ENCODE assay signal across 13 cellular contexts in the genomic region with DNA sequence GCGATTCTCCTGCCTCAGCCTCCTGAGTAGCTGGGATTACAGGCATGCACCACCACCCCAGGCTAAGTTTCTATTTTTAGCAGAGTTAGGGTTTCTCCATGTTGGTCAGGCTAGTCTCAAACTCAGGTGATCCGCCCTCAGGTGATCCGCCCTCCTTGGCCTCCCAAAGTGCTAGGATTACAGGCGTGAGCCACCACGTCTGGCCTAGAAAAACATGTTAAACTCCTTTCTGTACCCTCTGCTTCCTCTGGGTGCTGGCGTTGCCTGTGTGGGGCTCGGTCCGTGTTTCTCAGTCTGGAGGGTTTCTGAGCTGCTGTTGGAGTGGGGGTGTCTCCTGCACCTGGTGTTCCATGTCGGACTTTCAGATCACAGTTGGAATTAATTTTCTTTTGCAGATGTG.
"Had no signal": no experiment of that assay in that cellular context is flagged by ENCODE, and none has a peak within 500 bp of the region (broad histone marks: within the 10 kb centered on the region; RNA-seq: fewer than 3 reads in every experiment).

No MANE protein-coding gene starts in this region.

- H3K4me1 Mint-ChIP-seq: activated CD4-positive, alpha-beta T cell treated with anti-CD3 and anti-CD28 coated beads, Interleukin-2, amount 10 ng/mL, durations not matched to agents 7 days and 5 days; activated T-helper 17 cell treated with anti-CD3 and anti-CD28 coated beads, Interleukin-2, amount 50 U/mL, for 72 hours; immature natural killer cell had no signal

- H3K9me3 Mint-ChIP-seq: activated CD4-positive, alpha-beta T cell treated with anti-CD3 and anti-CD28 coated beads, Interleukin-2, amount 10 ng/mL, durations not matched to agents 7 days and 5 days; activated T-helper 17 cell treated with anti-CD3 and anti-CD28 coated beads, Interleukin-2, amount 50 U/mL, for 72 hours; immature natural killer cell had no signal

- ATAC-seq: activated T-helper 17 cell treated with anti-CD3 and anti-CD28 coated beads, Interleukin-2, amount 50 U/mL, for 72 hours; esophagus mucosa; SK-N-SH treated with all-trans-retinoic acid at 6 μM for 48 hours had no signal

- H3K27ac Mint-ChIP-seq: activated CD4-positive, alpha-beta T cell treated with anti-CD3 and anti-CD28 coated beads, Interleukin-2, amount 10 ng/mL, durations not matched to agents 7 days and 5 days; activated T-helper 17 cell treated with anti-CD3 and anti-CD28 coated beads, Interleukin-2, amount 50 U/mL, for 72 hours; immature natural killer cell had no signal

- H3K36me3 Mint-ChIP-seq: immature natural killer cell had no signal

- H3K4me3 ChIP-seq: adrenal gland, upper lobe of left lung had no signal

- H3K36me3 ChIP-seq: adrenal gland, upper lobe of left lung had no signal

- DNase-seq: activated CD4-positive, alpha-beta T cell treated with anti-CD3 and anti-CD28 coated beads, Interleukin-2, amount 10 ng/mL, durations not matched to agents 7 days and 5 days; activated CD4-positive, CD25-positive, alpha-beta regulatory T cell; activated naive CD4-positive, alpha-beta T cell treated with anti-CD3 and anti-CD28 coated beads, Interleukin-2, amount 50 U/mL, for 16 hours; immature natural killer cell; mesendoderm; SHP77; stimulated activated CD4-positive, alpha-beta T cell treated with anti-CD3 and anti-CD28 coated beads, Interleukin-1b, Interleukin-23, amount 100 ng/mL, for 48 hours; stimulated activated naive CD4-positive, alpha-beta T cell; upper lobe of left lung had no signal

- H3K4me1 ChIP-seq: upper lobe of left lung had no signal

- H3K27me3 Mint-ChIP-seq: activated CD4-positive, alpha-beta T cell treated with anti-CD3 and anti-CD28 coated beads, Interleukin-2, amount 10 ng/mL, durations not matched to agents 7 days and 5 days; activated T-helper 17 cell treated with anti-CD3 and anti-CD28 coated beads, Interleukin-2, amount 50 U/mL, for 72 hours had no signal

- H3K9me3 ChIP-seq: adrenal gland, upper lobe of left lung had no signal

- H3K27me3 ChIP-seq: adrenal gland, upper lobe of left lung had no signal

- H3K4me3 Mint-ChIP-seq: activated CD4-positive, alpha-beta T cell treated with anti-CD3 and anti-CD28 coated beads, Interleukin-2, amount 10 ng/mL, durations not matched to agents 7 days and 5 days; activated T-helper 17 cell treated with anti-CD3 and anti-CD28 coated beads, Interleukin-2, amount 50 U/mL, for 72 hours; immature natural killer cell had no signal

- H3K27ac ChIP-seq: upper lobe of left lung had no signal
